22 cellular contexts compared by ENCODE assay signal in the genomic region with DNA sequence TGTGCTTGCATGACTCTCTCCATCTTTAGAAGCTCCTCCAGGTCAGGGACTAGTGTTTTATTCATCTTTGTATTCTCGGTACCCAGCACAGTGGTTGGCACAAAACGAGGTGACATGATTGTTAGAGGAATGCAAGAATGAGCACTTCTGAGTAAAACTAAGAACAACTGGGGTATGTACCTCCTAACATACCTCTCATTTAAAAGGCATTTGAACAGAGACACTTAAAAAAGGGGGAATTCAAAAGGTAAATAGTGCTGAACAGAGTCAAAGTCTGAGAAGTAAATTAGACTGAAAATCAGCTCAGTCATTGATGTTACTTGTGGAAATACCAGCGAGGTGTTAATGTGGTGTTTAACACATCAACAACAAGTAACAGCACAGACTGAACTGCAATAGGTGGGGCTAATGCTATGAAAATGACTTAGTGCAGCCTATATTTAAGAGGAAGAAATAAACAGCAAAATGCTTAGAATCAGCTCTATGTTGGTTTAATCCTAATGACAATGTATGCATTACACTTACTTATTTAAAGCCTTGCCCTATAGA.
DNase-seq lines count a peak whose midpoint lies in the region; ATAC-seq, FAIRE-seq and TF ChIP-seq lines count a peak whose summit lies in the region.
"Had no signal": no experiment of that assay in that cellular context is flagged by ENCODE, and none has a peak within 500 bp of the region (broad histone marks: within the 10 kb centered on the region; RNA-seq: fewer than 3 reads in every experiment).

No MANE protein-coding gene starts in this region.

- no peak overlapping the region for H2BK15ac ChIP-seq in H1 (ENCODE audit: low read length)

- no peaks in the 10 kb centered on the region for H3K79me2 ChIP-seq in H1 (ENCODE audit: control insufficient read depth in 1 of 2, insufficient read depth in 2 of 2, low read length in 2 of 2)

- peak; percentile 71 for ATAC-seq in GM18868 (IDR thresholded peaks at IDR 0.05; ENCODE audit: unreplicated experiment)
- peak; percentile 19 for ATAC-seq in activated T-helper 17 cell treated with anti-CD3 and anti-CD28 coated beads, Interleukin-2, amount 50 U/mL, for 72 hours (replicated peaks)
- ATAC-seq: CD8-positive, alpha-beta T cell had no signal

- no peak overlapping the region for H3K56ac ChIP-seq in H1 (replicated peaks; ENCODE audit: insufficient read length, low read depth, low read length)

- H3K4me3 Mint-ChIP-seq in HFFc6, result no peak overlapping the region
- H3K4me3 Mint-ChIP-seq in activated T-helper 17 cell treated with anti-CD3 and anti-CD28 coated beads, Interleukin-2, amount 50 U/mL, for 72 hours, result no peak overlapping the region
- no peak overlapping the region for H3K4me3 Mint-ChIP-seq in activated T-helper 1 cell treated with anti-CD3 and anti-CD28 coated beads, Interleukin-12 subunit alpha, Interleukin-12 subunit beta, Interleukin-2, Interleukin-4 antibody, amounts not matched to agents 30 ng/mL and 10 ng/mL and 1 ng/mL, durations not matched to agents 14 hours and 24 hours and 36 hours
- H3K4me3 Mint-ChIP-seq: CD14-positive monocyte; CD8-positive, alpha-beta T cell; IgD-negative memory B cell had no signal

- H3K9ac ChIP-seq in H1 (replicated peaks in 1 of 4; ENCODE audit: extremely low read depth in 1 of 4, low read depth in 3 of 4, low read length in 3 of 4), result no peak overlapping the region
- H3K9ac ChIP-seq: BLaER1 had no signal

- H4K8ac ChIP-seq in H1 (ENCODE audit: extremely low read depth, insufficient read depth, low read length), result no peak overlapping the region

- no peak overlapping the region for H2AFZ ChIP-seq in H1 (ENCODE audit: low read length)

- H4K20me1 ChIP-seq in H1 (replicated peaks in 1 of 2; ENCODE audit: control insufficient read depth in 1 of 2, insufficient read depth in 2 of 2, low read length in 2 of 2), result no peaks in the 10 kb centered on the region
- H4K20me1 ChIP-seq: BLaER1 had no signal

- no peak for TF ChIP-seq EP300 in H1 (IDR thresholded peaks at IDR 0.05; ENCODE audit: borderline replicate concordance in 1 of 2, low read depth in 2 of 2, low read length in 2 of 2)

- H3K4me1 ChIP-seq in H1 (replicated peaks in 1 of 4; ENCODE audit: control insufficient read depth in 3 of 4, insufficient read depth in 4 of 4, low read length in 3 of 4), result no peaks in the 10 kb centered on the region
- H3K4me1 ChIP-seq: BLaER1, HAP-1 had no signal

- H2AK5ac ChIP-seq in H1 (ENCODE audit: low read depth, low read length), result no peak overlapping the region

- peak; percentile 13 for FAIRE-seq in H1 (lab: Jason Lieb, UNC)
- FAIRE-seq: GM12891, HTR-8/SVneo had no signal

- no peak overlapping the region for H2BK20ac ChIP-seq in H1 (ENCODE audit: low read length)

- CTCF ChIA-PET in H1 (lab: Charles Lee; ENCODE audit: partially characterized antibody), result interaction anchor here (0.9 to 1.4 kb wide), 3 partner anchors 16 to 34 kb away, joined by 3 read pairs; no protein-coding TSS in a partner anchor

- no peak overlapping the region for H2BK5ac ChIP-seq in H1 (ENCODE audit: low read depth, low read length)

- peak overlapping the region; percentile 60 for H3K27ac Mint-ChIP-seq in HFFc6
- H3K27ac Mint-ChIP-seq in activated T-helper 17 cell treated with anti-CD3 and anti-CD28 coated beads, Interleukin-2, amount 50 U/mL, for 72 hours, result no peak overlapping the region
- H3K27ac Mint-ChIP-seq in activated T-helper 1 cell treated with anti-CD3 and anti-CD28 coated beads, Interleukin-12 subunit alpha, Interleukin-12 subunit beta, Interleukin-2, Interleukin-4 antibody, amounts not matched to agents 30 ng/mL and 10 ng/mL and 1 ng/mL, durations not matched to agents 14 hours and 24 hours and 36 hours, result no peak overlapping the region
- H3K27ac Mint-ChIP-seq: CD8-positive, alpha-beta T cell; IgD-negative memory B cell had no signal

- no peak for TF ChIP-seq POLR2A in H1 (IDR thresholded peaks at IDR 0.05; ENCODE audit: control extremely low read depth in 1 of 2, low read depth in 2 of 2, low read length in 2 of 2)

- no peak overlapping the region for H3K4me2 ChIP-seq in H1 (ENCODE audit: insufficient read depth in 1 of 2, low read depth in 2 of 2, low read length in 2 of 2)
- H3K4me2 ChIP-seq: BLaER1 had no signal

- 86% methylated on average over 3 of the region's 3 CpGs; no CpG with 5 or more reads in 1 of the 2 experiments for WGBS in H1 (ENCODE audit: extremely low coverage in 1 of 2, insufficient coverage in 1 of 2, insufficient read length in 1 of 2, insufficient replicate concordance in 2 of 2, low coverage in 1 of 2, low lambda C conversion rate in 2 of 2, missing lambda C conversion rate in 1 of 2), 2 experiments

- peaks cover 76% of the 10 kb centered on the region for H3K4me1 Mint-ChIP-seq in HFFc6 (ENCODE audit: low read depth)
- H3K4me1 Mint-ChIP-seq in activated T-helper 17 cell treated with anti-CD3 and anti-CD28 coated beads, Interleukin-2, amount 50 U/mL, for 72 hours, result no peaks in the 10 kb centered on the region
- no peaks in the 10 kb centered on the region for H3K4me1 Mint-ChIP-seq in activated T-helper 1 cell treated with anti-CD3 and anti-CD28 coated beads, Interleukin-12 subunit alpha, Interleukin-12 subunit beta, Interleukin-2, Interleukin-4 antibody, amounts not matched to agents 30 ng/mL and 10 ng/mL and 1 ng/mL, durations not matched to agents 14 hours and 24 hours and 36 hours (ENCODE audit: low read depth)
- H3K4me1 Mint-ChIP-seq: IgD-negative memory B cell had no signal

- no peak overlapping the region for H4K91ac ChIP-seq in H1 (replicated peaks; ENCODE audit: insufficient read length, low read length)

- H3K23ac ChIP-seq in H1 (ENCODE audit: insufficient read length), result no peak overlapping the region

- H3K14ac ChIP-seq in H1 (ENCODE audit: insufficient read length), result no peak overlapping the region

- intact Hi-C loops in activated T-helper 1 cell treated with anti-CD3 and anti-CD28 coated beads, Interleukin-12 subunit alpha, Interleukin-12 subunit beta, Interleukin-2, Interleukin-4 antibody, amounts not matched to agents 30 ng/mL and 10 ng/mL and 1 ng/mL, durations not matched to agents 14 hours and 24 hours and 36 hours (cut with micrococcal nuclease), result no loop called here

- no peak overlapping the region for H3K4me3 ChIP-seq in H1 (ENCODE audit: extremely low read depth in 1 of 4, insufficient read depth in 2 of 4, low read depth in 3 of 4, low read length in 4 of 4)
- H3K4me3 ChIP-seq: BLaER1, HAP-1 had no signal

- no peaks in the 10 kb centered on the region for H3K36me3 Mint-ChIP-seq in HFFc6 (ENCODE audit: low read depth)
- H3K36me3 Mint-ChIP-seq in activated T-helper 17 cell treated with anti-CD3 and anti-CD28 coated beads, Interleukin-2, amount 50 U/mL, for 72 hours (ENCODE audit: low read depth), result no peaks in the 10 kb centered on the region
- H3K36me3 Mint-ChIP-seq in activated T-helper 1 cell treated with anti-CD3 and anti-CD28 coated beads, Interleukin-12 subunit alpha, Interleukin-12 subunit beta, Interleukin-2, Interleukin-4 antibody, amounts not matched to agents 30 ng/mL and 10 ng/mL and 1 ng/mL, durations not matched to agents 14 hours and 24 hours and 36 hours (ENCODE audit: low read depth), result no peaks in the 10 kb centered on the region
- H3K36me3 Mint-ChIP-seq: CD14-positive monocyte; CD8-positive, alpha-beta T cell had no signal

- no peak overlapping the region for H3K4ac ChIP-seq in H1 (replicated peaks; ENCODE audit: insufficient read length, low read depth, low read length)

- no peaks in the 10 kb centered on the region for H3K23me2 ChIP-seq in H1 (ENCODE audit: low read depth, low read length)

- H3K27me3 ChIP-seq in H1 (replicated peaks in 1 of 4; ENCODE audit: control insufficient read depth in 3 of 4, extremely low read depth in 1 of 4, insufficient read depth in 3 of 4, low read length in 3 of 4), result no peaks in the 10 kb centered on the region
- H3K27me3 ChIP-seq: BLaER1 had no signal

- H3K79me1 ChIP-seq in H1 (ENCODE audit: low read depth, low read length), result no peaks in the 10 kb centered on the region

- H2BK120ac ChIP-seq in H1 (replicated peaks; ENCODE audit: low read depth, low read length), result no peak overlapping the region

- POLR2A ChIA-PET in H1 (lab: Charles Lee; ENCODE audit: partially characterized antibody), result no interaction called here

- no peak overlapping the region for H2BK12ac ChIP-seq in H1 (ENCODE audit: low read depth, low read length)

- no peaks in the 10 kb centered on the region for H3K9me3 ChIP-seq in H1 (ENCODE audit: insufficient read depth in 2 of 2, low read depth in 1 of 2, low read length in 1 of 2)
- H3K9me3 ChIP-seq: BLaER1, HAP-1 had no signal

- no peaks in the 10 kb centered on the region for H3K9me3 Mint-ChIP-seq in HFFc6
- H3K9me3 Mint-ChIP-seq in activated T-helper 17 cell treated with anti-CD3 and anti-CD28 coated beads, Interleukin-2, amount 50 U/mL, for 72 hours, result peaks cover 4% of the 10 kb centered on the region
- no peaks in the 10 kb centered on the region for H3K9me3 Mint-ChIP-seq in activated T-helper 1 cell treated with anti-CD3 and anti-CD28 coated beads, Interleukin-12 subunit alpha, Interleukin-12 subunit beta, Interleukin-2, Interleukin-4 antibody, amounts not matched to agents 30 ng/mL and 10 ng/mL and 1 ng/mL, durations not matched to agents 14 hours and 24 hours and 36 hours
- H3K9me3 Mint-ChIP-seq: CD8-positive, alpha-beta T cell; IgD-negative memory B cell had no signal

- TF ChIP-seq CTCF in HFFc6 (IDR thresholded peaks at IDR 0.05) (no peak), H1 (IDR thresholded peaks at IDR 0.05; ENCODE audit: control extremely low read depth in 1 of 3, insufficient read depth in 1 of 3, low read depth in 1 of 3, low read length in 3 of 3) (no peak)

- no peak overlapping the region for H3K27ac ChIP-seq in H1 (ENCODE audit: low read depth, low read length)
- H3K27ac ChIP-seq: BLaER1 had no signal

- no peak overlapping the region for H3K18ac ChIP-seq in H1 (ENCODE audit: extremely low read depth, low read length)

- DNase-seq in HFFc6, result no peak
- DNase-seq in H1 (ENCODE audit: low read depth in 1 of 2, low spot score in 2 of 2), result no peak
- DNase-seq in activated T-helper 1 cell treated with anti-CD3 and anti-CD28 coated beads, Interleukin-12 subunit alpha, Interleukin-12 subunit beta, Interleukin-2, Interleukin-4 antibody, amounts not matched to agents 30 ng/mL and 10 ng/mL and 1 ng/mL, durations not matched to agents 14 hours and 24 hours and 36 hours (ENCODE audit: low spot score), result no peak
- DNase-seq in T-helper 2 cell, result no peak
- no peak for DNase-seq in NCI-H2107 (lab: John Stamatoyannopoulos, UW)
- no peak for DNase-seq in DMS 273 (lab: John Stamatoyannopoulos, UW; ENCODE audit: unreplicated experiment)
- DNase-seq: 8988T; Calu3; CD8-positive, alpha-beta T cell; DMS 273 treated with DMSO at 0.1 percent for 48 hours; DMS53; DND-41; EL; KBM-7 had no signal

- H4K5ac ChIP-seq in H1 (ENCODE audit: insufficient read length, low read depth, low read length), result no peak overlapping the region

- no peaks in the 10 kb centered on the region for H3K27me3 Mint-ChIP-seq in HFFc6 (ENCODE audit: insufficient read depth)
- H3K27me3 Mint-ChIP-seq in activated T-helper 17 cell treated with anti-CD3 and anti-CD28 coated beads, Interleukin-2, amount 50 U/mL, for 72 hours, result peaks cover 20% of the 10 kb centered on the region
- H3K27me3 Mint-ChIP-seq in activated T-helper 1 cell treated with anti-CD3 and anti-CD28 coated beads, Interleukin-12 subunit alpha, Interleukin-12 subunit beta, Interleukin-2, Interleukin-4 antibody, amounts not matched to agents 30 ng/mL and 10 ng/mL and 1 ng/mL, durations not matched to agents 14 hours and 24 hours and 36 hours (ENCODE audit: insufficient read depth), result peaks cover 2% of the 10 kb centered on the region

- no peak for TF ChIP-seq RAD21 in H1 (IDR thresholded peaks at IDR 0.05 in 1 of 2, conservative IDR thresholded peaks at IDR 0.05 in 1 of 2; ENCODE audit: low read depth in 2 of 2, low read length in 2 of 2)

- no peaks in the 10 kb centered on the region for H3K36me3 ChIP-seq in H1 (ENCODE audit: control insufficient read depth in 2 of 4, insufficient read depth in 4 of 4, low read length in 3 of 4)
- H3K36me3 ChIP-seq: BLaER1, HAP-1 had no signal
